Comparison of ENCODE assay signal across 12 cellular contexts in genomic region chr11:130904380-130904779, GRCh38. TPM values are rescaled to one million over a fixed set of nuclear protein-coding genes. Genes with fewer than 3 reads are reported as not detected.
DNase-seq lines count a peak whose midpoint lies in the region; ATAC-seq and TF ChIP-seq lines count a peak whose summit lies in the region.
"Had no signal": no experiment of that assay in that cellular context is flagged by ENCODE, and none has a peak within 500 bp of the region (broad histone marks: within the 10 kb centered on the region; RNA-seq: fewer than 3 reads in every experiment).

No MANE protein-coding gene starts in this region.

- H3K9me3 ChIP-seq in HCT116 (ENCODE audit: control insufficient read depth in 1 of 2, insufficient read depth in 1 of 2, low read depth in 1 of 2, low read length in 2 of 2) = no peaks in the 10 kb centered on the region
- H3K9me3 ChIP-seq in ascending aorta = no peaks in the 10 kb centered on the region

- POLR2A ChIA-PET in BJ (lab: Charles Lee) (no interaction called here), HCT116 (lab: Charles Lee) (no interaction called here)

- H4K20me1 ChIP-seq in HCT116 (ENCODE audit: insufficient read depth) = no peaks in the 10 kb centered on the region

- H3K36me3 ChIP-seq in BJ (ENCODE audit: control insufficient read depth, insufficient read depth, low read length) = peaks cover 15% of the 10 kb centered on the region
- H3K36me3 ChIP-seq in HCT116 (ENCODE audit: control insufficient read depth in 1 of 2, insufficient read depth in 2 of 2, low read length in 2 of 2) = peaks cover 30 to 47% of the 10 kb centered on the region in 2 experiments; a peak in 3 of 4 replicates
- peaks cover 74 to 94% of the 10 kb centered on the region in 2 donors for H3K36me3 ChIP-seq in ascending aorta

- TF ChIP-seq RAD21 in HCT116 (IDR thresholded peaks at IDR 0.05; ENCODE audit: low read depth) = no peak; the same call in 1 of the 2 replicates

- H3K79me2 ChIP-seq in HCT116 (ENCODE audit: insufficient read depth, low read length) = no peaks in the 10 kb centered on the region

- DNase-seq in BJ (ENCODE audit: low read depth) (no peak), HCT116 (ENCODE audit: low read depth, low spot score) (no peak), ascending aorta (ENCODE audit: low spot score in 2 of 2) (no peak), left lobe of liver (ENCODE audit: low spot score) (no peak), head of caudate nucleus (no peak), medulla oblongata (ENCODE audit: extremely low spot score) (no peak)
- no peak for DNase-seq in activated CD4-positive, alpha-beta T cell treated with anti-CD3 and anti-CD28 coated beads, Interleukin-2, amount 50 U/mL, for 4 hours
- DNase-seq: activated CD4-positive, alpha-beta T cell treated with anti-CD3 and anti-CD28 coated beads for 1 hour; cortex of kidney; naive B cell; NCI-H345 had no signal

- H2AFZ ChIP-seq in HCT116 (ENCODE audit: low read depth, low read length, poor library complexity, severe bottlenecking) = no peak overlapping the region

- H3K27me3 ChIP-seq in BJ (ENCODE audit: control insufficient read depth, insufficient read depth, low read length) (no peaks in the 10 kb centered on the region), HCT116 (ENCODE audit: insufficient read depth, low read length) (no peaks in the 10 kb centered on the region), ascending aorta (no peaks in the 10 kb centered on the region)

- CTCF ChIA-PET in BJ (lab: Yijun Ruan, JAX) = interaction anchor here (0.6 to 14.9 kb wide), 11 partner anchors 10 to 692 kb away, joined by 3 to 140 read pairs (median 4); partner anchors contain the start of gene SNX19
- CTCF ChIA-PET in HCT116 (lab: Charles Lee) = interaction anchor here (1.0 to 1.1 kb wide), 3 partner anchors 10 to 42 kb away, joined by 3 to 4 read pairs (median 4); partner anchors contain the start of gene SNX19

- no TSS peak for BruUV-seq in HCT116 (replicated peaks; lab: Mats Ljungman, UMichigan)

- ATAC-seq in HCT116 (peak; percentile 69), left lobe of liver (peak; percentile 57), HG02973 (IDR thresholded peaks at IDR 0.05; ENCODE audit: unreplicated experiment) (no peak)

- intact Hi-C loops in HCT116 (cut with micrococcal nuclease) (no loop called here), ascending aorta (cut with DNase I) (no loop called here), head of caudate nucleus (cut with DNase I) (no loop called here)

- no peak overlapping the region for H3K27ac ChIP-seq in HCT116 (ENCODE audit: low read depth, low read length)
- peak overlapping the region in 1 of 2 donors; percentile 33 for H3K27ac ChIP-seq in ascending aorta

- RAD21 ChIA-PET in HCT116 (lab: Charles Lee; ENCODE audit: low non-redundant PET in 1 of 2, low total read pairs in 2 of 2, uncharacterized antibody in 2 of 2, unreplicated experiment in 2 of 2) = no interaction called here

- H3K4me3 ChIP-seq in BJ (ENCODE audit: low read depth, low read length) (no peak overlapping the region), HCT116 (replicated peaks in 1 of 2; ENCODE audit: low read depth in 1 of 2, low read length in 2 of 2) (no peak overlapping the region), ascending aorta (no peak overlapping the region)

- TF ChIP-seq CTCF in BJ (IDR thresholded peaks at IDR 0.05; ENCODE audit: insufficient read depth, low read depth, low read length) = peak; percentile 39
- TF ChIP-seq CTCF in HCT116 (IDR thresholded peaks at IDR 0.05 in 2 of 3, conservative IDR thresholded peaks at IDR 0.05 in 1 of 3; ENCODE audit: borderline replicate concordance in 1 of 3, insufficient read depth in 1 of 3, low read depth in 2 of 3, low read length in 2 of 3) = peak in 2 of 3 experiments; percentile 46 to 55; a peak in 4 of 6 replicates
- peak in 2 of 3 experiments; percentile 14 to 34 for TF ChIP-seq CTCF in ascending aorta (IDR thresholded peaks at IDR 0.05)

- no peak overlapping the region for H3K9ac ChIP-seq in HCT116 (ENCODE audit: low read length)

- no peaks in the 10 kb centered on the region for H3K9me2 ChIP-seq in HCT116 (ENCODE audit: insufficient read depth)

- H3K4me1 ChIP-seq in HCT116 (ENCODE audit: control insufficient read depth in 1 of 2, insufficient read depth in 2 of 2, low read length in 2 of 2) = no peaks in the 10 kb centered on the region
- H3K4me1 ChIP-seq in ascending aorta = peaks cover 2 to 13% of the 10 kb centered on the region in 2 donors

- TF ChIP-seq POLR2A in HCT116 (IDR thresholded peaks at IDR 0.05; ENCODE audit: borderline replicate concordance, extremely low read depth, insufficient read depth, insufficient read length) = no peak

- no peak overlapping the region for H3K4me2 ChIP-seq in HCT116 (ENCODE audit: low read length)

TF ChIP-seq in HCT116, 20 proteins besides CTCF, POLR2A, EP300 and RAD21:
- no peak for TF ChIP-seq ATF3 (IDR thresholded peaks at IDR 0.05)
- TF ChIP-seq TCF7L2 (IDR thresholded peaks at IDR 0.05; ENCODE audit: borderline replicate concordance, extremely low read depth, insufficient read depth, insufficient read length) = no peak
- TF ChIP-seq ZBTB33 (IDR thresholded peaks at IDR 0.05; ENCODE audit: extremely low read depth, insufficient replicate concordance, low read length) = no peak

RNA-seq across cellular contexts. Expression of gene SNX19, which starts 11.9 kb away (rescaled TPM):
- polyA plus RNA-seq in BJ (2011; rRNA removed) = 85.4 and 99.9 TPM in 2 replicates
- 138 and 172 TPM in 2 replicates for polyA minus RNA-seq in BJ (2011; rRNA and poly(A)+ RNA removed)
- total RNA-seq in HCT116 (2021; ENCODE audit: unreplicated experiment) (25.2 TPM), ascending aorta (137 TPM), left lobe of liver (33.9 TPM)
- 10.6 and 11.7 TPM in 2 replicates for polyA plus RNA-seq in HCT116 (2012)
